Comparison of ENCODE assay signal across 8 cellular contexts in genomic region chr21:37712204-37712934, GRCh38.
DNase-seq lines count a peak whose midpoint lies in the region; ATAC-seq and TF ChIP-seq lines count a peak whose summit lies in the region.

No MANE protein-coding gene starts in this region.

- POLR2A ChIA-PET in RWPE1 (lab: Yijun Ruan, JAX; ENCODE audit: low non-redundant PET): no interaction called here

- in situ Hi-C loops in astrocyte of the cerebellum (cut with HindIII; ENCODE audit: low sequenced_read_pairs): loop anchor here (25.0 kb wide), 1 partner anchor 650 kb away; no protein-coding TSS in a partner anchor

- peaks cover 0 to 21% (median 0%) of the 10 kb centered on the region in 7 donors for H3K27me3 ChIP-seq in spleen (replicated peaks in 1 of 7)

- intact Hi-C loops in spleen (cut with DNase I; ENCODE audit: low total_unique reads): no loop called here

- 0 to 5% (median 0%) methylated on average over 1 of the region's 1 CpG for WGBS in spleen, 5 donors

- no peak overlapping the region for H3K27ac ChIP-seq in RWPE1
- H3K27ac ChIP-seq in spleen: no peak overlapping the region

- no peak overlapping the region for H3K4me3 ChIP-seq in astrocyte of the cerebellum (ENCODE audit: low read depth, low read length)
- H3K4me3 ChIP-seq in spleen: no peak overlapping the region

- peak; percentile 84 for TF ChIP-seq CTCF in RWPE1 (conservative IDR thresholded peaks at IDR 0.05; ENCODE audit: low read depth)
- peak; percentile 98 for TF ChIP-seq CTCF in astrocyte of the cerebellum (IDR thresholded peaks at IDR 0.05; ENCODE audit: low read depth, low read length, missing control alignments)
- TF ChIP-seq CTCF in spleen (IDR thresholded peaks at IDR 0.05 in 8 of 11, conservative IDR thresholded peaks at IDR 0.05 in 3 of 11): peak; percentile 17 to 75 (median 58)

- peak; percentile 76 for ATAC-seq in GM21737 (IDR thresholded peaks at IDR 0.05; ENCODE audit: unreplicated experiment)
- no peak for ATAC-seq in HG02938 (IDR thresholded peaks at IDR 0.05; ENCODE audit: unreplicated experiment)

- no peak for TF ChIP-seq POLR2A in spleen (IDR thresholded peaks at IDR 0.05)

- CTCF ChIA-PET in RWPE1 (lab: Yijun Ruan, JAX): interaction anchor here (0.5 to 1.9 kb wide), 16 partner anchors 11 to 708 kb away, joined by 3 to 12 read pairs (median 3); no protein-coding TSS in a partner anchor

- peak; percentile 9 for DNase-seq in DMS53 treated with DMSO at 0.1 percent for 48 hours (lab: John Stamatoyannopoulos, UW; ENCODE audit: unreplicated experiment)
- peak; percentile 79 for DNase-seq in M059J (ENCODE audit: low read depth)
- peak; percentile 70 for DNase-seq in RWPE1 (ENCODE audit: low spot score)
- peak; percentile 49 for DNase-seq in astrocyte of the cerebellum (ENCODE audit: low read depth)
- peak; percentile 57 for DNase-seq in iPS DF 19.7 (ENCODE audit: low read depth, low spot score)
- DNase-seq in spleen: no peak

- no peaks in the 10 kb centered on the region for H3K4me1 ChIP-seq in spleen

- H3K9me3 ChIP-seq in spleen: no peaks in the 10 kb centered on the region

- H3K36me3 ChIP-seq in spleen: no peaks in the 10 kb centered on the region
